In genomic region chr9:114307323-114308250, GRCh38 we compare ENCODE assay signal across 16 cellular contexts. TPM values are rescaled to one million over a fixed set of nuclear protein-coding genes. Genes with fewer than 3 reads are reported as not detected.
DNase-seq lines count a peak whose midpoint lies in the region; ATAC-seq, FAIRE-seq and TF ChIP-seq lines count a peak whose summit lies in the region.
"Had no signal": no experiment of that assay in that cellular context is flagged by ENCODE, and none has a peak within 500 bp of the region (broad histone marks: within the 10 kb centered on the region; RNA-seq: fewer than 3 reads in every experiment).

No MANE protein-coding gene starts in this region.

- TF ChIP-seq CTCF in astrocyte of the spinal cord (IDR thresholded peaks at IDR 0.05; ENCODE audit: low read depth, low read length): no peak
- no peak for TF ChIP-seq CTCF in kidney (IDR thresholded peaks at IDR 0.05; ENCODE audit: borderline replicate concordance, extremely low read depth, insufficient read depth)
- no peak for TF ChIP-seq CTCF in testis (IDR thresholded peaks at IDR 0.05)

- no peaks in the 10 kb centered on the region for H3K9me3 Mint-ChIP-seq in activated T-cell treated with anti-CD3 and anti-CD28 coated beads, Interleukin-2, amount 50 U/mL, for 72 hours
- H3K9me3 Mint-ChIP-seq in activated T-cell treated with anti-CD3 and anti-CD28 coated beads, Interleukin-2, amount 50 U/mL, for 4 hours: no peaks in the 10 kb centered on the region
- H3K9me3 Mint-ChIP-seq in activated naive CD4-positive, alpha-beta T cell treated with anti-CD3 and anti-CD28 coated beads, Interleukin-2, amount 10 ng/mL, durations not matched to agents 7 days and 5 days: no peaks in the 10 kb centered on the region

- H3K36me3 Mint-ChIP-seq in activated T-cell treated with anti-CD3 and anti-CD28 coated beads, Interleukin-2, amount 50 U/mL, for 72 hours (ENCODE audit: insufficient read depth in 2 of 2): no peaks in the 10 kb centered on the region
- H3K36me3 Mint-ChIP-seq in activated T-cell treated with anti-CD3 and anti-CD28 coated beads, Interleukin-2, amount 50 U/mL, for 4 hours (ENCODE audit: insufficient read depth): no peaks in the 10 kb centered on the region
- H3K36me3 Mint-ChIP-seq in activated naive CD4-positive, alpha-beta T cell treated with anti-CD3 and anti-CD28 coated beads, Interleukin-2, amount 10 ng/mL, durations not matched to agents 7 days and 5 days: no peaks in the 10 kb centered on the region

- peak overlapping the region; percentile 75 for H3K27ac Mint-ChIP-seq in activated T-cell treated with anti-CD3 and anti-CD28 coated beads, Interleukin-2, amount 50 U/mL, for 72 hours
- H3K27ac Mint-ChIP-seq in activated naive CD4-positive, alpha-beta T cell treated with anti-CD3 and anti-CD28 coated beads, Interleukin-2, amount 10 ng/mL, durations not matched to agents 7 days and 5 days: no peak overlapping the region
- H3K27ac Mint-ChIP-seq: progenitor cell of endocrine pancreas had no signal

- no peaks in the 10 kb centered on the region for H3K27me3 ChIP-seq in testis
- H3K27me3 ChIP-seq: cardiac muscle cell had no signal

- no peak overlapping the region for H3K9ac ChIP-seq in kidney (ENCODE audit: low read length in 2 of 2)

- 87 to 88% methylated on average over 13 of the region's 13 CpGs for WGBS in testis, 2 donors

- H3K4me1 Mint-ChIP-seq in activated T-cell treated with anti-CD3 and anti-CD28 coated beads, Interleukin-2, amount 50 U/mL, for 72 hours (ENCODE audit: low read depth): peaks cover 7% of the 10 kb centered on the region
- H3K4me1 Mint-ChIP-seq in activated T-cell treated with anti-CD3 and anti-CD28 coated beads, Interleukin-2, amount 50 U/mL, for 4 hours (ENCODE audit: low read depth): peaks cover 4% of the 10 kb centered on the region
- H3K4me1 Mint-ChIP-seq in activated naive CD4-positive, alpha-beta T cell treated with anti-CD3 and anti-CD28 coated beads, Interleukin-2, amount 10 ng/mL, durations not matched to agents 7 days and 5 days: no peaks in the 10 kb centered on the region

- TF ChIP-seq POLR2A in testis (IDR thresholded peaks at IDR 0.05): no peak

- DNase-seq in activated T-cell treated with anti-CD3 and anti-CD28 coated beads, Interleukin-2, amount 50 U/mL, for 72 hours: no peak
- DNase-seq in activated T-cell treated with anti-CD3 and anti-CD28 coated beads, Interleukin-2, amount 50 U/mL, for 4 hours: no peak
- DNase-seq in astrocyte of the spinal cord (ENCODE audit: low read depth, low spot score) (peak; percentile 8), kidney (peak; percentile 43), testis (peak; percentile 7), midbrain (lab: John Stamatoyannopoulos, UW) (no peak), NCI-H774 (lab: John Stamatoyannopoulos, UW) (no peak)
- no peak for DNase-seq in activated naive CD4-positive, alpha-beta T cell treated with anti-CD3 and anti-CD28 coated beads, Interleukin-2, amount 10 ng/mL, durations not matched to agents 7 days and 5 days
- DNase-seq: activated CD4-positive, alpha-beta T cell treated with anti-CD3 and anti-CD28 coated beads, Interleukin-2, amount 50 U/mL, for 4 hours; GF-D8; kidney glomerular epithelial cell; NCI-H1694; SHP77 treated with DMSO at 0.1 percent for 48 hours; stimulated activated CD4-positive, alpha-beta T cell treated with anti-CD3 and anti-CD28 coated beads, Interleukin-15, amount 100 ng/mL, for 24 hours had no signal

- peaks cover 0 to 7% of the 10 kb centered on the region in 2 donors for H3K36me3 ChIP-seq in kidney (ENCODE audit: control insufficient read depth in 1 of 2, insufficient read depth in 2 of 2, low read length in 2 of 2)
- H3K36me3 ChIP-seq in testis (ENCODE audit: low read depth, missing control alignments): no peaks in the 10 kb centered on the region
- H3K36me3 ChIP-seq: cardiac muscle cell had no signal

- H3K4me1 ChIP-seq in kidney (ENCODE audit: control insufficient read depth in 1 of 2, insufficient read depth in 1 of 2, low read depth in 1 of 2, low read length in 2 of 2) (peaks cover 0 to 6% of the 10 kb centered on the region in 2 donors), testis (peaks cover 8% of the 10 kb centered on the region)

- H3K9me3 ChIP-seq in kidney (ENCODE audit: control insufficient read depth in 1 of 2, low read length in 2 of 2): no peaks in the 10 kb centered on the region
- H3K9me3 ChIP-seq in testis: no peaks in the 10 kb centered on the region

- FAIRE-seq in kidney (lab: Jason Lieb, UNC): no peak

- H3K4me3 Mint-ChIP-seq in activated T-cell treated with anti-CD3 and anti-CD28 coated beads, Interleukin-2, amount 50 U/mL, for 72 hours: no peak overlapping the region
- no peak overlapping the region for H3K4me3 Mint-ChIP-seq in activated T-cell treated with anti-CD3 and anti-CD28 coated beads, Interleukin-2, amount 50 U/mL, for 4 hours
- no peak overlapping the region for H3K4me3 Mint-ChIP-seq in activated naive CD4-positive, alpha-beta T cell treated with anti-CD3 and anti-CD28 coated beads, Interleukin-2, amount 10 ng/mL, durations not matched to agents 7 days and 5 days

- ATAC-seq in activated T-cell treated with anti-CD3 and anti-CD28 coated beads, Interleukin-2, amount 50 U/mL, for 72 hours (replicated peaks in 1 of 2): no peak
- no peak for ATAC-seq in activated T-cell treated with anti-CD3 and anti-CD28 coated beads, Interleukin-2, amount 50 U/mL, for 4 hours

- CTCF ChIA-PET in activated naive CD4-positive, alpha-beta T cell treated with anti-CD3 and anti-CD28 coated beads, Interleukin-2, amount 10 ng/mL, durations not matched to agents 7 days and 5 days (lab: Charles Lee): interaction anchor here (1.6 kb wide), 1 partner anchor 13 kb away, joined by 3 read pairs; no protein-coding TSS in a partner anchor

- no peak overlapping the region for H3K4me3 ChIP-seq in astrocyte of the spinal cord (ENCODE audit: low read depth, low read length)
- H3K4me3 ChIP-seq in kidney (ENCODE audit: low read length in 2 of 2): no peak overlapping the region
- H3K4me3 ChIP-seq in testis: no peak overlapping the region
- H3K4me3 ChIP-seq: cardiac muscle cell had no signal

- no peak overlapping the region for H3K27ac ChIP-seq in kidney (ENCODE audit: low read depth in 2 of 2, low read length in 2 of 2)
- H3K27ac ChIP-seq in testis: no peak overlapping the region
- H3K27ac ChIP-seq: cardiac muscle cell had no signal

- in situ Hi-C loops in astrocyte of the spinal cord (cut with HindIII; ENCODE audit: low sequenced_read_pairs): no loop called here

- H3K27me3 Mint-ChIP-seq in activated T-cell treated with anti-CD3 and anti-CD28 coated beads, Interleukin-2, amount 50 U/mL, for 72 hours (ENCODE audit: low read depth): no peaks in the 10 kb centered on the region
- H3K27me3 Mint-ChIP-seq in activated T-cell treated with anti-CD3 and anti-CD28 coated beads, Interleukin-2, amount 50 U/mL, for 4 hours (ENCODE audit: low read depth): peaks cover 6% of the 10 kb centered on the region
- peaks cover 20% of the 10 kb centered on the region for H3K27me3 Mint-ChIP-seq in activated naive CD4-positive, alpha-beta T cell treated with anti-CD3 and anti-CD28 coated beads, Interleukin-2, amount 10 ng/mL, durations not matched to agents 7 days and 5 days
- H3K27me3 Mint-ChIP-seq: progenitor cell of endocrine pancreas had no signal

- intact Hi-C loops in kidney (cut with DNase I) (no loop called here), testis (cut with DNase I; ENCODE audit: low total_unique reads) (no loop called here)

RNA-seq across cellular contexts. Expression of gene ORM1, which starts 15.3 kb away (rescaled TPM):
- total RNA-seq in activated T-cell treated with anti-CD3 and anti-CD28 coated beads, Interleukin-2, amount 50 U/mL, for 72 hours: not detected
- 1 to 10 TPM; 2.4 to 4.5 (median 3.5) TPM for total RNA-seq in activated T-cell treated with anti-CD3 and anti-CD28 coated beads, Interleukin-2, amount 50 U/mL, for 4 hours
- not detected for total RNA-seq in kidney
- polyA plus RNA-seq in kidney (ENCODE audit: insufficient read depth, low read depth, low replicate concordance): 0.73 TPM
- not detected for total RNA-seq in testis
- 1.6 TPM for polyA plus RNA-seq in testis (ENCODE audit: insufficient read depth, low read depth, low replicate concordance)
- total RNA-seq: cardiac muscle cell had no signal

RNA-seq across cellular contexts. Expression of gene ORM2, which starts 22.1 kb away (rescaled TPM):
- total RNA-seq in activated T-cell treated with anti-CD3 and anti-CD28 coated beads, Interleukin-2, amount 50 U/mL, for 72 hours: not detected
- 1 to 10 TPM in 1 of 3 donors, under 1 TPM in 1, not detected in 1; 0.84 to 1.0 TPM for total RNA-seq in activated T-cell treated with anti-CD3 and anti-CD28 coated beads, Interleukin-2, amount 50 U/mL, for 4 hours
- total RNA-seq in kidney (not detected), testis (under 1 TPM in 1 of 2 donors, not detected in 1; 0.56 TPM)
- polyA plus RNA-seq in kidney (ENCODE audit: insufficient read depth, low read depth, low replicate concordance) (not detected), testis (ENCODE audit: insufficient read depth, low read depth, low replicate concordance) (2.3 TPM)
- total RNA-seq: cardiac muscle cell had no signal
- polyA plus RNA-seq: cardiac muscle cell had no signal

Comparison
In these comparisons a context has a peak if more than half of its experiments do, and no peak if none do; other contexts are left out.
1. DNase-seq: peak in astrocyte of the spinal cord (single experiment), kidney (single experiment) and testis (single experiment); none in activated T-cell treated with anti-CD3 and anti-CD28 coated beads, Interleukin-2, amount 50 U/mL, for 72 hours (0 of 2), activated T-cell treated with anti-CD3 and anti-CD28 coated beads, Interleukin-2, amount 50 U/mL, for 4 hours (single experiment), midbrain (single experiment), NCI-H774 (single experiment) and activated naive CD4-positive, alpha-beta T cell treated with anti-CD3 and anti-CD28 coated beads, Interleukin-2, amount 10 ng/mL, durations not matched to agents 7 days and 5 days (single experiment).